ENCODE assay signal across 8 cellular contexts in genomic region chrX:13092455-13092941, GRCh38. TPM values are rescaled to one million over a fixed set of nuclear protein-coding genes. Genes with fewer than 3 reads are reported as not detected.
DNase-seq lines count a peak whose midpoint lies in the region; ATAC-seq, FAIRE-seq and TF ChIP-seq lines count a peak whose summit lies in the region.

No MANE protein-coding gene starts in this region.

- POLR2A ChIA-PET in GM12878 (lab: Charles Lee), result interaction anchor here (0.8 to 17.3 kb wide), 17 partner anchors 9 to 395 kb away, joined by 3 to 280 read pairs (median 5); no protein-coding TSS in a partner anchor

- no peaks in the 10 kb centered on the region for H3K9me3 Mint-ChIP-seq in T-helper 1 cell treated with Interleukin-12 subunit alpha and Interleukin-12 subunit beta and Interleukin-4 antibody, amounts not matched to agents 30 μg/mL and 1 μg/mL, for 36 hours
- H3K9me3 Mint-ChIP-seq in glutamatergic neuron (ENCODE audit: unreplicated experiment), result peaks cover 3% of the 10 kb centered on the region

- H3K9me3 ChIP-seq in GM12878 (replicated peaks; ENCODE audit: control insufficient read depth, insufficient read depth, low read length), result no peaks in the 10 kb centered on the region; the same call in 2 of the 3 replicates

- H3K4me1 Mint-ChIP-seq in T-helper 1 cell treated with Interleukin-12 subunit alpha and Interleukin-12 subunit beta and Interleukin-4 antibody, amounts not matched to agents 30 μg/mL and 1 μg/mL, for 36 hours (ENCODE audit: low read depth), result peaks cover 75% of the 10 kb centered on the region
- no peaks in the 10 kb centered on the region for H3K4me1 Mint-ChIP-seq in glutamatergic neuron (ENCODE audit: low read depth, unreplicated experiment)

- peak; percentile 32 to 73 (median 55); a peak in 4 of 6 replicates for TF ChIP-seq CTCF in GM12878 (IDR thresholded peaks at IDR 0.05 in 2 of 3, conservative IDR thresholded peaks at IDR 0.05 in 1 of 3; ENCODE audit: control insufficient read depth in 2 of 3, extremely low read depth in 1 of 3, insufficient read depth in 1 of 3, low read depth in 3 of 3, low read length in 3 of 3)
- no peak for TF ChIP-seq CTCF in glutamatergic neuron (IDR thresholded peaks at IDR 0.05; ENCODE audit: partially characterized antibody, unreplicated experiment)
- TF ChIP-seq CTCF in coronary artery (IDR thresholded peaks at IDR 0.05), result no peak

- TF ChIP-seq RAD21 in GM12878 (IDR thresholded peaks at IDR 0.05; ENCODE audit: insufficient read depth, low read depth, low read length), result peak; percentile 85

- BruUV-seq in GM12878 (replicated peaks; lab: Mats Ljungman, UMichigan), result no TSS peak

- no peaks in the 10 kb centered on the region for H4K20me1 ChIP-seq in GM12878 (ENCODE audit: control insufficient read depth, insufficient read depth)

- H3K27me3 Mint-ChIP-seq in T-helper 1 cell treated with Interleukin-12 subunit alpha and Interleukin-12 subunit beta and Interleukin-4 antibody, amounts not matched to agents 30 μg/mL and 1 μg/mL, for 36 hours (ENCODE audit: low read depth), result no peaks in the 10 kb centered on the region
- no peaks in the 10 kb centered on the region for H3K27me3 Mint-ChIP-seq in glutamatergic neuron (ENCODE audit: unreplicated experiment)

- H3K27ac Mint-ChIP-seq in T-helper 1 cell treated with Interleukin-12 subunit alpha and Interleukin-12 subunit beta and Interleukin-4 antibody, amounts not matched to agents 30 μg/mL and 1 μg/mL, for 36 hours, result peak overlapping the region; percentile 89
- no peak overlapping the region for H3K27ac Mint-ChIP-seq in glutamatergic neuron (ENCODE audit: unreplicated experiment)

- H3K27ac ChIP-seq in GM12878 (ENCODE audit: control insufficient read depth, insufficient read depth) (peak overlapping the region; percentile 100), coronary artery (peak overlapping the region in 1 of 2 donors; percentile 78)

- TF ChIP-seq EP300 in GM12878 (IDR thresholded peaks at IDR 0.05; ENCODE audit: borderline replicate concordance in 1 of 2, control insufficient read depth in 1 of 2, low read depth in 2 of 2, low read length in 2 of 2), result peak; percentile 33 to 46; a peak in 2 of 4 replicates

- no peaks in the 10 kb centered on the region for H3K27me3 ChIP-seq in GM12878 (replicated peaks in 1 of 2; ENCODE audit: control insufficient read depth in 2 of 2, insufficient read depth in 2 of 2, low read length in 1 of 2)

- peak overlapping the region; percentile 75 for H3K4me3 Mint-ChIP-seq in T-helper 1 cell treated with Interleukin-12 subunit alpha and Interleukin-12 subunit beta and Interleukin-4 antibody, amounts not matched to agents 30 μg/mL and 1 μg/mL, for 36 hours
- H3K4me3 Mint-ChIP-seq in glutamatergic neuron (ENCODE audit: unreplicated experiment), result no peak overlapping the region

- WGBS in GM12878 (ENCODE audit: insufficient coverage, insufficient replicate concordance, low lambda C conversion rate, missing lambda C conversion rate), result 1% methylated on average over 7 of the region's 7 CpGs

- TF ChIP-seq POLR2A in GM12878 (IDR thresholded peaks at IDR 0.05; ENCODE audit: low read depth, low read length), result peak; percentile 39; the same call in 1 of the 2 replicates

- SMC1A ChIA-PET in GM12878 (lab: Charles Lee; ENCODE audit: uncharacterized antibody, unreplicated experiment), result interaction anchor here (0.7 to 27.7 kb wide), 30 partner anchors 10 to 415 kb away, joined by 3 to 847 read pairs (median 7); partner anchors contain the start of gene TMSB4X

- H3K36me3 Mint-ChIP-seq in T-helper 1 cell treated with Interleukin-12 subunit alpha and Interleukin-12 subunit beta and Interleukin-4 antibody, amounts not matched to agents 30 μg/mL and 1 μg/mL, for 36 hours (ENCODE audit: low read depth), result peaks cover 3% of the 10 kb centered on the region
- H3K36me3 Mint-ChIP-seq in glutamatergic neuron (ENCODE audit: unreplicated experiment), result no peaks in the 10 kb centered on the region

- peak overlapping the region; percentile 80 for H3K4me2 ChIP-seq in GM12878 (ENCODE audit: control insufficient read depth, insufficient read depth)

- DNase-seq in GM12878 (ENCODE audit: low read depth, low spot score), result peak; percentile 95
- peak; percentile 39 to 81 for DNase-seq in stimulated activated CD4-positive, alpha-beta T cell treated with anti-CD3 and anti-CD28 coated beads, Interleukin-4, amount 100 ng/mL, for 4 hours
- DNase-seq in glutamatergic neuron, result no peak
- no peak for DNase-seq in hippocampal formation (lab: John Stamatoyannopoulos, UW)
- DNase-seq in coronary artery (ENCODE audit: low spot score), result no peak

- in situ Hi-C loops in GM12878 (cut with MboI), result loop anchor here (5.0 kb wide), 2 partner anchors 165 to 385 kb away; no protein-coding TSS in a partner anchor

- H3K4me1 ChIP-seq in GM12878 (ENCODE audit: control insufficient read depth, insufficient read depth, low read length), result peaks cover 66% of the 10 kb centered on the region

- RAD21 ChIA-PET in GM12878 (lab: Charles Lee; ENCODE audit: unreplicated experiment), result interaction anchor here (0.7 to 23.1 kb wide), 33 partner anchors 9 to 940 kb away, joined by 3 to 689 read pairs (median 4); partner anchors contain the start of genes GEMIN8 and TMSB4X

- H3K9ac ChIP-seq in GM12878 (ENCODE audit: control insufficient read depth, insufficient read depth, low read length), result peak overlapping the region; percentile 56

- CTCF ChIA-PET in GM12878 (lab: Yijun Ruan, JAX), result interaction anchor here (0.6 to 12.2 kb wide), 35 partner anchors 9 to 554 kb away, joined by 3 to 312 read pairs (median 4); partner anchors contain the start of gene TMSB4X

- H3K36me3 ChIP-seq in GM12878 (ENCODE audit: control insufficient read depth in 2 of 2, insufficient read depth in 2 of 2, low read length in 1 of 2), result no peaks in the 10 kb centered on the region

- H3K79me2 ChIP-seq in GM12878 (ENCODE audit: control insufficient read depth, insufficient read depth, low read length), result peaks cover 15% of the 10 kb centered on the region

- peak overlapping the region; percentile 58 for H2AFZ ChIP-seq in GM12878 (ENCODE audit: control insufficient read depth, low read depth, low read length)

- no peak overlapping the region for H3K4me3 ChIP-seq in GM12878
- no peak overlapping the region for H3K4me3 ChIP-seq in coronary artery

- peak; percentile 80 for ATAC-seq in GM18511 (IDR thresholded peaks at IDR 0.05; ENCODE audit: unreplicated experiment)
- ATAC-seq in HG02938 (IDR thresholded peaks at IDR 0.05; ENCODE audit: unreplicated experiment), result peak; percentile 72
- ATAC-seq in GM12878, result peak; percentile 62

- intact Hi-C loops in GM12878 (cut with micrococcal nuclease; ENCODE audit: unreplicated experiment), result loop anchor here (1.0 to 5.0 kb wide), 10 partner anchors 70 to 554 kb away; no protein-coding TSS in a partner anchor

- peak; percentile 57 for FAIRE-seq in GM12878 (lab: Jason Lieb, UNC)

TF ChIP-seq in GM12878, 131 proteins besides CTCF, POLR2A, EP300 and RAD21 (continues in another document):
- TF ChIP-seq MLLT1 (IDR thresholded peaks at IDR 0.05) (peak; percentile 83), BHLHE40 (IDR thresholded peaks at IDR 0.05; ENCODE audit: borderline replicate concordance in 1 of 2, low read depth in 2 of 2, low read length in 1 of 2) (peak in 1 of 2 experiments; percentile 59; a peak in 1 of 4 replicates)

RNA-seq across cellular contexts. Expression of gene FAM9C, which starts 48.1 kb away (rescaled TPM):
- total RNA-seq in GM12878 (2013; cell fraction: nucleolus; rRNA removed), result 0.61 and 0.65 TPM in 2 replicates
- total RNA-seq in GM12878 (2014; rRNA removed) (not detected in 2 replicates), GM12878 (2014; rRNA removed; fragmentation: Illumina TruSeq; extraction: Trizol) (not detected in 2 replicates), GM12878 (2021) (not detected in 2 replicates), glutamatergic neuron (ENCODE audit: unreplicated experiment) (not detected)
- polyA plus RNA-seq in GM12878 (2011; ENCODE audit: low read depth), result not detected
- polyA plus RNA-seq in GM12878 (2011; rRNA removed) (0.03 and 0.10 TPM in 2 replicates), GM12878 (2014; fragmentation: Illumina TruSeq; extraction: Trizol) (0.01 and 0.11 TPM in 2 replicates), GM12878 (2014; fragmentation: Nextera tagmentation; extraction: Ambion mirVana) (not detected), GM12878 (2014; rRNA removed) (0.04 TPM in 1 of 2 replicates, not detected in the other), GM12878 (2016; fragmentation: Nextera tagmentation; extraction: Ambion mirVana) (not detected)
- polyA plus RNA-seq in GM12878 (2011; cell fraction: cytosol; rRNA removed), result 0.01 TPM in 1 of 2 replicates, not detected in the other
- 0.07 and 0.10 TPM in 2 replicates for polyA plus RNA-seq in GM12878 (2011; cell fraction: nucleus; rRNA removed)
- polyA plus RNA-seq in GM12878 (2012), result 0.31 TPM in 1 of 2 replicates, not detected in the other
- not detected in 2 replicates for polyA minus RNA-seq in GM12878 (2011; rRNA and poly(A)+ RNA removed)
- not detected in 2 replicates for polyA minus RNA-seq in GM12878 (2011; cell fraction: cytosol; rRNA and poly(A)+ RNA removed)
- polyA minus RNA-seq in GM12878 (2011; cell fraction: nucleus; rRNA and poly(A)+ RNA removed), result not detected in 2 replicates

Comparison
In these comparisons a context has a peak if more than half of its experiments do, and no peak if none do; other contexts are left out.
1. DNase-seq: peak in GM12878 (single experiment) and stimulated activated CD4-positive, alpha-beta T cell treated with anti-CD3 and anti-CD28 coated beads, Interleukin-4, amount 100 ng/mL, for 4 hours (2 of 2); none in glutamatergic neuron (single experiment), hippocampal formation (0 of 2) and coronary artery (single experiment).
2. CTCF ChIP-seq: peak in GM12878 (3 of 3); none in glutamatergic neuron (single experiment) and coronary artery (single experiment).
3. Peak in every context shown above with its lines, with median percentiles within 50 percentile points of each other: ATAC-seq.